ENCODE assay signal across 1 cellular context in the genomic region with DNA sequence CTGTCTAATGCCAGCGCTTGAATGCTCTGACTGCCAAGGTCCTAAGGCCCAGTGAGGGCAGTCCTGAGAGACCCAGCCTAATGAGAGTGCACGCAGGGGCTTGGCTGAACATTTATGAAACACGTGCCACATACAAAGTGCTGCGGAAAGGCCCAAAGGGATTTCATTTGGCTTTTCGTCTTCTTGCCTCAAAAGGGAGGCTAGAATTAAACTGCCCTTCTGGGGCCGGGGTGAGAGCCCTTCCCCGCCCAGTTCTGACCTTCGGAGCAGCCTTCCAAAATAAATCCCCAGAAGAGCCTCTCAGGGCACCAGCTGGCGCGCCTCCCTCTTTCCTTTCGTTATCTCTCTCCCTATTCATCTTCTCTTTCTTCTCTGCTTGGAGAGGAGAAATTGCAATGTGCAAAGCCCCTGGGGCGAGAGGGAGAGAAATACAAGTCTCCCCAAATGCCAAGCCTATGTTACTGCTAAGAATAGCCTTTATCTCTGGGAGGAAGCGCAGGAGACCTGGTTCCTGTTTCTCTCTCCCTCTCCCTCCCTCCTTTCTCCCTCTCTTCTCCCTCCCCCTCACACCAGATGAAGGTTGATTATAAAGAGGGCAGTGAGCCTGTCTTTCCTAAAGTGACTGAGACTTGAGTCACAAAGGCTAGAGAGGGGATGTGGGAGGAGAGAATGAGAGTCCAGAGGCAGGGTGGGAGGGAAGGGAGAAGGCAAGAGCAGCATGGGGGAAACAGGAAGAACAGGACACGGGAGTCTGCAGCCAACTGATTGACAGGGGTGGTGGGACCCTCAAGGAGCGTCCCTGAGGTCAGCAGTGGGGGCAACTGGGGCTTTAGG.
A peak's percentile ranks its signal among the peaks of the same experiment; 100 is the strongest.
TF ChIP-seq lines count a peak whose summit lies in the region.

No MANE protein-coding gene starts in this region.

TF ChIP-seq in K562, 482 proteins besides CTCF, POLR2A, EP300 and RAD21 (continued from another document and continues in another):
- no peak for TF ChIP-seq ZNF395 (CRISPR knock-in tag; IDR thresholded peaks at IDR 0.05)
- no peak for TF ChIP-seq PHF21A (IDR thresholded peaks at IDR 0.05; ENCODE audit: borderline replicate concordance, low read depth)
- TF ChIP-seq, protein P1, sequence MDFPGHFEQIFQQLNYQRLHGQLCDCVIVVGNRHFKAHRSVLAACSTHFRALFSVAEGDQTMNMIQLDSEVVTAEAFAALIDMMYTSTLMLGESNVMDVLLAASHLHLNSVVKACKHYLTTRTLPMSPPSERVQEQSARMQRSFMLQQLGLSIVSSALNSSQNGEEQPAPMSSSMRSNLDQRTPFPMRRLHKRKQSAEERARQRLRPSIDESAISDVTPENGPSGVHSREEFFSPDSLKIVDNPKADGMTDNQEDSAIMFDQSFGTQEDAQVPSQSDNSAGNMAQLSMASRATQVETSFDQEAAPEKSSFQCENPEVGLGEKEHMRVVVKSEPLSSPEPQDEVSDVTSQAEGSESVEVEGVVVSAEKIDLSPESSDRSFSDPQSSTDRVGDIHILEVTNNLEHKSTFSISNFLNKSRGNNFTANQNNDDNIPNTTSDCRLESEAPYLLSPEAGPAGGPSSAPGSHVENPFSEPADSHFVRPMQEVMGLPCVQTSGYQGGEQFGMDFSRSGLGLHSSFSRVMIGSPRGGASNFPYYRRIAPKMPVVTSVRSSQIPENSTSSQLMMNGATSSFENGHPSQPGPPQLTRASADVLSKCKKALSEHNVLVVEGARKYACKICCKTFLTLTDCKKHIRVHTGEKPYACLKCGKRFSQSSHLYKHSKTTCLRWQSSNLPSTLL (IDR thresholded peaks at IDR 0.05) = no peak
- TF ChIP-seq CHD4 (IDR thresholded peaks at IDR 0.05; ENCODE audit: insufficient read depth, insufficient replicate concordance, low read depth, low read length, poor library complexity, severe bottlenecking) = no peak
- TF ChIP-seq ZBED1 (IDR thresholded peaks at IDR 0.05) = no peak
- TF ChIP-seq ZC3H8 (IDR thresholded peaks at IDR 0.05) = no peak
- no peak for TF ChIP-seq POLR2AphosphoS5 (IDR thresholded peaks at IDR 0.05; ENCODE audit: control insufficient read depth, insufficient read depth, low read depth, low read length)
- TF ChIP-seq EWSR1 (IDR thresholded peaks at IDR 0.05; ENCODE audit: borderline replicate concordance, low read depth, partially characterized antibody) = no peak
- TF ChIP-seq NELFE (IDR thresholded peaks at IDR 0.05; ENCODE audit: insufficient read depth, insufficient read length) = no peak
- peak; percentile 17; the same call in 1 of the 2 replicates for TF ChIP-seq ZBTB7A (IDR thresholded peaks at IDR 0.05; ENCODE audit: borderline replicate concordance, control insufficient read depth, low read depth, low read length)
- no peak for TF ChIP-seq RAD51 (IDR thresholded peaks at IDR 0.05; ENCODE audit: borderline replicate concordance, low read depth)
- no peak for TF ChIP-seq KDM2B (CRISPR knock-in tag; IDR thresholded peaks at IDR 0.05)
- TF ChIP-seq TGIF2 (CRISPR knock-in tag; IDR thresholded peaks at IDR 0.05) = no peak
- TF ChIP-seq, protein P2, sequence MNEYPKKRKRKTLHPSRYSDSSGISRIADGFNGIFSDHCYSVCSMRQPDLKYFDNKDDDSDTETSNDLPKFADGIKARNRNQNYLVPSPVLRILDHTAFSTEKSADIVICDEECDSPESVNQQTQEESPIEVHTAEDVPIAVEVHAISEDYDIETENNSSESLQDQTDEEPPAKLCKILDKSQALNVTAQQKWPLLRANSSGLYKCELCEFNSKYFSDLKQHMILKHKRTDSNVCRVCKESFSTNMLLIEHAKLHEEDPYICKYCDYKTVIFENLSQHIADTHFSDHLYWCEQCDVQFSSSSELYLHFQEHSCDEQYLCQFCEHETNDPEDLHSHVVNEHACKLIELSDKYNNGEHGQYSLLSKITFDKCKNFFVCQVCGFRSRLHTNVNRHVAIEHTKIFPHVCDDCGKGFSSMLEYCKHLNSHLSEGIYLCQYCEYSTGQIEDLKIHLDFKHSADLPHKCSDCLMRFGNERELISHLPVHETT (CRISPR knock-in tag; conservative IDR thresholded peaks at IDR 0.05 in 1 of 2, IDR thresholded peaks at IDR 0.05 in 1 of 2) = 0 out of 4 replicates have a peak, but pooled peaks of 1 of the 2 experiments have one; percentile 39
- TF ChIP-seq PHF8 (IDR thresholded peaks at IDR 0.05; ENCODE audit: borderline replicate concordance, low read length) = no peak
- no peak for TF ChIP-seq RBM15 (IDR thresholded peaks at IDR 0.05; ENCODE audit: insufficient read depth, low read length)
- peak; percentile 47; the same call in 1 of the 2 replicates for TF ChIP-seq CBFA2T3 (IDR thresholded peaks at IDR 0.05)
- no peak for TF ChIP-seq NFE2 (IDR thresholded peaks at IDR 0.05; ENCODE audit: low read depth)
- no peak for TF ChIP-seq EHMT2 (IDR thresholded peaks at IDR 0.05)
- peak; percentile 65 for TF ChIP-seq EGR1 (conservative IDR thresholded peaks at IDR 0.05)
- no peak for TF ChIP-seq KAT8 (IDR thresholded peaks at IDR 0.05; ENCODE audit: low read depth)
- 0 out of 4 replicates have a peak, but pooled peaks of 1 of the 2 experiments have one; percentile 11 for TF ChIP-seq NRF1 (conservative IDR thresholded peaks at IDR 0.05 in 1 of 2, IDR thresholded peaks at IDR 0.05 in 1 of 2)
- TF ChIP-seq, protein P3, sequence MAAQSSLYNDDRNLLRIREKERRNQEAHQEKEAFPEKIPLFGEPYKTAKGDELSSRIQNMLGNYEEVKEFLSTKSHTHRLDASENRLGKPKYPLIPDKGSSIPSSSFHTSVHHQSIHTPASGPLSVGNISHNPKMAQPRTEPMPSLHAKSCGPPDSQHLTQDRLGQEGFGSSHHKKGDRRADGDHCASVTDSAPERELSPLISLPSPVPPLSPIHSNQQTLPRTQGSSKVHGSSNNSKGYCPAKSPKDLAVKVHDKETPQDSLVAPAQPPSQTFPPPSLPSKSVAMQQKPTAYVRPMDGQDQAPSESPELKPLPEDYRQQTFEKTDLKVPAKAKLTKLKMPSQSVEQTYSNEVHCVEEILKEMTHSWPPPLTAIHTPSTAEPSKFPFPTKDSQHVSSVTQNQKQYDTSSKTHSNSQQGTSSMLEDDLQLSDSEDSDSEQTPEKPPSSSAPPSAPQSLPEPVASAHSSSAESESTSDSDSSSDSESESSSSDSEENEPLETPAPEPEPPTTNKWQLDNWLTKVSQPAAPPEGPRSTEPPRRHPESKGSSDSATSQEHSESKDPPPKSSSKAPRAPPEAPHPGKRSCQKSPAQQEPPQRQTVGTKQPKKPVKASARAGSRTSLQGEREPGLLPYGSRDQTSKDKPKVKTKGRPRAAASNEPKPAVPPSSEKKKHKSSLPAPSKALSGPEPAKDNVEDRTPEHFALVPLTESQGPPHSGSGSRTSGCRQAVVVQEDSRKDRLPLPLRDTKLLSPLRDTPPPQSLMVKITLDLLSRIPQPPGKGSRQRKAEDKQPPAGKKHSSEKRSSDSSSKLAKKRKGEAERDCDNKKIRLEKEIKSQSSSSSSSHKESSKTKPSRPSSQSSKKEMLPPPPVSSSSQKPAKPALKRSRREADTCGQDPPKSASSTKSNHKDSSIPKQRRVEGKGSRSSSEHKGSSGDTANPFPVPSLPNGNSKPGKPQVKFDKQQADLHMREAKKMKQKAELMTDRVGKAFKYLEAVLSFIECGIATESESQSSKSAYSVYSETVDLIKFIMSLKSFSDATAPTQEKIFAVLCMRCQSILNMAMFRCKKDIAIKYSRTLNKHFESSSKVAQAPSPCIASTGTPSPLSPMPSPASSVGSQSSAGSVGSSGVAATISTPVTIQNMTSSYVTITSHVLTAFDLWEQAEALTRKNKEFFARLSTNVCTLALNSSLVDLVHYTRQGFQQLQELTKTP (IDR thresholded peaks at IDR 0.05; ENCODE audit: low read depth in 1 of 2, partially characterized antibody in 2 of 2) = no peak
- no peak for TF ChIP-seq RUNX1 (IDR thresholded peaks at IDR 0.05; ENCODE audit: low read depth)
- TF ChIP-seq GABPB2 (CRISPR knock-in tag; conservative IDR thresholded peaks at IDR 0.05) = no peak
- TF ChIP-seq THRB (CRISPR knock-in tag; conservative IDR thresholded peaks at IDR 0.05) = no peak
- no peak for TF ChIP-seq ZNF740 (CRISPR knock-in tag; IDR thresholded peaks at IDR 0.05)
- TF ChIP-seq ZNF740 (tag; IDR thresholded peaks at IDR 0.05) = no peak
- no peak for TF ChIP-seq PBX2 (CRISPR knock-in tag; IDR thresholded peaks at IDR 0.05; ENCODE audit: low read depth)
- TF ChIP-seq PBX2 (tag; conservative IDR thresholded peaks at IDR 0.05; ENCODE audit: low read depth) = no peak
- TF ChIP-seq ZSCAN32 (CRISPR knock-in tag; IDR thresholded peaks at IDR 0.05) = no peak
- no peak for TF ChIP-seq MCM2 (IDR thresholded peaks at IDR 0.05; ENCODE audit: low read depth)
- no peak for TF ChIP-seq HMGN3 (IDR thresholded peaks at IDR 0.05; ENCODE audit: borderline replicate concordance, extremely low read depth, insufficient read length, low read depth, low read length)
- 0 out of 2 replicates have a peak, but pooled peaks have one; percentile 10 for TF ChIP-seq BHLHE40 (IDR thresholded peaks at IDR 0.05; ENCODE audit: low read length)
- TF ChIP-seq ZNF561 (CRISPR knock-in tag; conservative IDR thresholded peaks at IDR 0.05) = no peak
- no peak for TF ChIP-seq NCOA2 (IDR thresholded peaks at IDR 0.05; ENCODE audit: partially characterized antibody in 2 of 2)
- TF ChIP-seq GTF2F1 (IDR thresholded peaks at IDR 0.05; ENCODE audit: low read depth, low read length) = no peak
- TF ChIP-seq HDAC1 (IDR thresholded peaks at IDR 0.05) = peak in 1 of 2 experiments; percentile 30; a peak in 1 of 4 replicates
- TF ChIP-seq, protein P4, sequence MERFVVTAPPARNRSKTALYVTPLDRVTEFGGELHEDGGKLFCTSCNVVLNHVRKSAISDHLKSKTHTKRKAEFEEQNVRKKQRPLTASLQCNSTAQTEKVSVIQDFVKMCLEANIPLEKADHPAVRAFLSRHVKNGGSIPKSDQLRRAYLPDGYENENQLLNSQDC (CRISPR knock-in tag; IDR thresholded peaks at IDR 0.05) = no peak
- no peak for TF ChIP-seq ESRRA (IDR thresholded peaks at IDR 0.05; ENCODE audit: borderline replicate concordance, low read depth)
- no peak for TF ChIP-seq TCF7 (IDR thresholded peaks at IDR 0.05; ENCODE audit: borderline replicate concordance)
- no peak for TF ChIP-seq FOXK2 (conservative IDR thresholded peaks at IDR 0.05 in 1 of 2, IDR thresholded peaks at IDR 0.05 in 1 of 2; ENCODE audit: low read depth in 2 of 2)
- TF ChIP-seq NBN (IDR thresholded peaks at IDR 0.05; ENCODE audit: low read depth) = no peak
- TF ChIP-seq SPI1 (IDR thresholded peaks at IDR 0.05; ENCODE audit: borderline replicate concordance, low read depth, low read length) = peak; percentile 74
- TF ChIP-seq ZNF347 (CRISPR knock-in tag; IDR thresholded peaks at IDR 0.05; ENCODE audit: low read depth) = no peak
- TF ChIP-seq DMBX1 (CRISPR knock-in tag; IDR thresholded peaks at IDR 0.05; ENCODE audit: borderline replicate concordance) = no peak
- TF ChIP-seq ZNF668 (CRISPR knock-in tag; IDR thresholded peaks at IDR 0.05) = no peak
- peak; percentile 61; the same call in 1 of the 2 replicates for TF ChIP-seq DPF2 (IDR thresholded peaks at IDR 0.05)
- no peak for TF ChIP-seq KLF1 (tag; IDR thresholded peaks at IDR 0.05)
- TF ChIP-seq COPS2 (conservative IDR thresholded peaks at IDR 0.05) = no peak
- TF ChIP-seq MEF2A (IDR thresholded peaks at IDR 0.05; ENCODE audit: control insufficient read depth, low read depth, low read length) = peak; percentile 83; the same call in 1 of the 2 replicates
- no peak for TF ChIP-seq NCOA6 (IDR thresholded peaks at IDR 0.05)
- no peak for TF ChIP-seq CXXC5 (CRISPR knock-in tag; IDR thresholded peaks at IDR 0.05)
- TF ChIP-seq CBX8 (IDR thresholded peaks at IDR 0.05; ENCODE audit: borderline replicate concordance, extremely low read depth, low read depth, low read length, poor library complexity, severe bottlenecking) = no peak
- TF ChIP-seq ZNF23 (CRISPR knock-in tag; IDR thresholded peaks at IDR 0.05) = no peak
- no peak for TF ChIP-seq ZNF764 (CRISPR knock-in tag; IDR thresholded peaks at IDR 0.05; ENCODE audit: low read depth)
- no peak for TF ChIP-seq HNRNPUL1 (IDR thresholded peaks at IDR 0.05; ENCODE audit: low read length)
